ENCODE assay signal across 15 cellular contexts in the genomic region with DNA sequence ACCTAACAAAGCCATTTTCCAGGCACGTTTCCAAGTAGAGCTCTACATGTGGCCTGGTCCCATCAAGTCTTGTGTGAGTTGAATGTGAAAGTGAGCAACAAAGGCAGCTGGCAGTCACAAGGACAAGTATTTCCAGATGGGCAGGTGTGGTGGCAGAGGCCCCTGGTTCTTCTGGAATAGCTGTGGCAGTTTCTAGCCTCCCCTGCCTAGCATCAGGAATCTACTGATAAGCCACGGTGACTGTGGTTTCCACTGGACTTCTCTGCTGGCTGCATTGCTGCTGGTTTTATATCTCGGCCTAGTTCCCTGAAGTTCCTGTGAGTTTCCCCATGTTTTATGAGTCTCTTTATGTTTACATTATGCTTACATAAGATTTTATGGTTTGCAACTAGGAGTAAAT.
A peak's percentile ranks its signal among the peaks of the same experiment; 100 is the strongest.
DNase-seq lines count a peak whose midpoint lies in the region; ATAC-seq and TF ChIP-seq lines count a peak whose summit lies in the region.
"Had no signal": no experiment of that assay in that cellular context is flagged by ENCODE, and none has a peak within 500 bp of the region (broad histone marks: within the 10 kb centered on the region; RNA-seq: fewer than 3 reads in every experiment).

No MANE protein-coding gene starts in this region.

- no peak overlapping the region for H4K8ac ChIP-seq in mesendoderm (ENCODE audit: low read depth, low read length)

- H2BK5ac ChIP-seq in mesendoderm (ENCODE audit: low read length), result no peak overlapping the region

- no peak overlapping the region for H4K5ac ChIP-seq in mesendoderm (ENCODE audit: low read length)

- H3K79me1 ChIP-seq in mesendoderm (ENCODE audit: low read length), result no peaks in the 10 kb centered on the region

- H2BK15ac ChIP-seq in mesendoderm (replicated peaks; ENCODE audit: low read depth), result no peak overlapping the region

- no peak overlapping the region for H3K9ac ChIP-seq in mesendoderm (ENCODE audit: low read length)

- no peaks in the 10 kb centered on the region for H3K9me3 ChIP-seq in upper lobe of right lung
- H3K9me3 ChIP-seq: psoas muscle had no signal

- H2AK5ac ChIP-seq in mesendoderm (ENCODE audit: low read length), result no peak overlapping the region

- DNase-seq in DMS53 (lab: John Stamatoyannopoulos, UW), result peak; percentile 80
- DNase-seq in NCI-H1105 treated with DMSO at 0.1 percent for 48 hours (lab: John Stamatoyannopoulos, UW), result peak; percentile 83
- DNase-seq in SHP77 treated with DMSO at 0.1 percent for 48 hours (lab: John Stamatoyannopoulos, UW), result peak; percentile 89
- DNase-seq in mesendoderm, result peak; percentile 9
- DNase-seq in upper lobe of right lung, result no peak
- no peak for DNase-seq in stimulated activated CD4-positive, alpha-beta T cell treated with anti-CD3 and anti-CD28 coated beads, Interleukin-4, amount 100 ng/mL, for 4 hours
- DNase-seq: activated CD4-positive, alpha-beta memory T cell treated with anti-CD3 and anti-CD28 coated beads for 36 hours; activated naive CD4-positive, alpha-beta T cell treated with Interleukin-2 at 50 U/mL for 16 hours; CD4-positive, alpha-beta T cell; central memory CD4-positive, alpha-beta T cell; NCI-H774; psoas muscle; T-cell had no signal

- no peak overlapping the region for H3K18ac ChIP-seq in mesendoderm (ENCODE audit: low read length)

- H3K27ac ChIP-seq in mesendoderm (ENCODE audit: low read depth, low read length) (no peak overlapping the region), upper lobe of right lung (no peak overlapping the region)
- H3K27ac ChIP-seq: psoas muscle had no signal

- no peak overlapping the region for H3K23ac ChIP-seq in mesendoderm (ENCODE audit: low read length)

- H3K4me3 ChIP-seq in mesendoderm (ENCODE audit: low read length), result no peak overlapping the region
- H3K4me3 ChIP-seq in upper lobe of right lung, result no peak overlapping the region
- H3K4me3 ChIP-seq: psoas muscle had no signal

- H3K27me3 ChIP-seq in mesendoderm (ENCODE audit: insufficient read depth, low read length, poor library complexity) (no peaks in the 10 kb centered on the region), upper lobe of right lung (no peaks in the 10 kb centered on the region)

- no peak overlapping the region for H2BK120ac ChIP-seq in mesendoderm (ENCODE audit: low read depth, low read length)

- WGBS in mesendoderm (ENCODE audit: extremely low coverage, insufficient coverage, low lambda C conversion rate), result no CpG with 5 or more reads among the region's 3 CpGs

- H3K4me1 ChIP-seq in mesendoderm (ENCODE audit: control insufficient read depth, low read depth, low read length) (no peaks in the 10 kb centered on the region), upper lobe of right lung (no peaks in the 10 kb centered on the region)
- H3K4me1 ChIP-seq: psoas muscle had no signal

- H3K4me2 ChIP-seq in mesendoderm (ENCODE audit: low read length), result no peak overlapping the region

- TF ChIP-seq CTCF in upper lobe of right lung (IDR thresholded peaks at IDR 0.05), result no peak

- H3K36me3 ChIP-seq in mesendoderm (ENCODE audit: control insufficient read depth, insufficient read depth, low read length) (no peaks in the 10 kb centered on the region), upper lobe of right lung (no peaks in the 10 kb centered on the region)

- H3K79me2 ChIP-seq in mesendoderm (ENCODE audit: control insufficient read depth, insufficient read depth, low read length), result no peaks in the 10 kb centered on the region

- ATAC-seq in upper lobe of right lung, result no peak
- no peak for ATAC-seq in HG02885 (IDR thresholded peaks at IDR 0.05; ENCODE audit: poor library complexity, unreplicated experiment)
- no peak for ATAC-seq in HG02970 (IDR thresholded peaks at IDR 0.05; ENCODE audit: low FRiP score, unreplicated experiment)
- ATAC-seq: psoas muscle, T-cell had no signal

- no peak overlapping the region for H3K56ac ChIP-seq in mesendoderm (ENCODE audit: low read length)

- intact Hi-C loops in upper lobe of right lung (cut with DNase I), result no loop called here

- no peak overlapping the region for H3K4ac ChIP-seq in mesendoderm (ENCODE audit: low read depth, low read length)

Comparison
In these comparisons a context has a peak if more than half of its experiments do, and no peak if none do; other contexts are left out.
1. DNase-seq: peak in DMS53 (single experiment), NCI-H1105 treated with DMSO at 0.1 percent for 48 hours (single experiment), SHP77 treated with DMSO at 0.1 percent for 48 hours (single experiment) and mesendoderm (single experiment); none in upper lobe of right lung (single experiment) and stimulated activated CD4-positive, alpha-beta T cell treated with anti-CD3 and anti-CD28 coated beads, Interleukin-4, amount 100 ng/mL, for 4 hours (0 of 2).